In genomic region chr18:75658330-75658729, GRCh38 we compare ENCODE assay signal across 21 cellular contexts.
DNase-seq lines count a peak whose midpoint lies in the region; ATAC-seq, FAIRE-seq and TF ChIP-seq lines count a peak whose summit lies in the region.
"Had no signal": no experiment of that assay in that cellular context is flagged by ENCODE, and none has a peak within 500 bp of the region (broad histone marks: within the 10 kb centered on the region; RNA-seq: fewer than 3 reads in every experiment).

No MANE protein-coding gene starts in this region.

- TF ChIP-seq POLR2A in IMR-90 (IDR thresholded peaks at IDR 0.05; ENCODE audit: low read depth, low read length), result no peak
- no peak for TF ChIP-seq POLR2A in H1 (IDR thresholded peaks at IDR 0.05; ENCODE audit: control extremely low read depth in 1 of 2, low read depth in 2 of 2, low read length in 2 of 2)

- H3K18ac ChIP-seq in IMR-90 (ENCODE audit: low read depth, low read length) (no peak overlapping the region), H1 (ENCODE audit: extremely low read depth, low read length) (no peak overlapping the region)

- no peak overlapping the region for H2BK5ac ChIP-seq in IMR-90 (ENCODE audit: low read depth, low read length, poor library complexity, severe bottlenecking)
- no peak overlapping the region for H2BK5ac ChIP-seq in H1 (ENCODE audit: low read depth, low read length)

- POLR2A ChIA-PET in IMR-90 (lab: Charles Lee; ENCODE audit: unreplicated experiment) (no interaction called here), H1 (lab: Charles Lee; ENCODE audit: partially characterized antibody) (no interaction called here)

- dilution Hi-C loops in IMR-90 (cut with HindIII; ENCODE audit: low sequenced_read_pairs, unreplicated experiment), result no loop called here

- TF ChIP-seq CTCF in IMR-90 (conservative IDR thresholded peaks at IDR 0.05; ENCODE audit: low read depth, low read length), result no peak
- no peak for TF ChIP-seq CTCF in H1 (IDR thresholded peaks at IDR 0.05; ENCODE audit: control extremely low read depth in 1 of 3, insufficient read depth in 1 of 3, low read depth in 1 of 3, low read length in 3 of 3)

- H4K8ac ChIP-seq in IMR-90 (ENCODE audit: low read depth in 2 of 2, low read length in 2 of 2), result no peak overlapping the region
- no peak overlapping the region for H4K8ac ChIP-seq in H1 (ENCODE audit: extremely low read depth, insufficient read depth, low read length)

- H3K4me1 ChIP-seq in IMR-90 (ENCODE audit: control insufficient read depth, insufficient read depth, low read length) (no peaks in the 10 kb centered on the region), H1 (replicated peaks in 1 of 4; ENCODE audit: control insufficient read depth in 3 of 4, insufficient read depth in 4 of 4, low read length in 3 of 4) (peaks cover 0 to 9% (median 4%) of the 10 kb centered on the region in 4 experiments; a peak in 4 of 7 replicates)

- BruUV-seq in IMR-90 (replicated peaks; lab: Mats Ljungman, UMichigan), result no TSS peak

- ATAC-seq in IMR-90 (ENCODE audit: low read depth), result no peak
- ATAC-seq: GM12878, GM23338, PC-3, T-helper 17 cell had no signal

- H2AK9ac ChIP-seq in IMR-90 (replicated peaks; ENCODE audit: low read depth, low read length, poor library complexity), result no peak overlapping the region

- intact Hi-C loops in IMR-90 (cut with micrococcal nuclease), result no loop called here

- no peaks in the 10 kb centered on the region for H3K9me1 ChIP-seq in IMR-90 (ENCODE audit: insufficient read depth, low read length)

- H2BK15ac ChIP-seq in IMR-90 (ENCODE audit: low read depth, low read length) (no peak overlapping the region), H1 (ENCODE audit: low read length) (no peak overlapping the region)

- TF ChIP-seq RAD21 in IMR-90 (IDR thresholded peaks at IDR 0.05; ENCODE audit: low read length) (no peak), H1 (IDR thresholded peaks at IDR 0.05 in 1 of 2, conservative IDR thresholded peaks at IDR 0.05 in 1 of 2; ENCODE audit: low read depth in 2 of 2, low read length in 2 of 2) (no peak)

- H2BK20ac ChIP-seq in IMR-90 (ENCODE audit: low read depth, low read length) (no peak overlapping the region), H1 (ENCODE audit: low read length) (0 out of 2 replicates have a peak overlapping the region, but pooled peaks have one; percentile 66)

- H3K23me2 ChIP-seq in H1 (ENCODE audit: low read depth, low read length), result no peaks in the 10 kb centered on the region; the same call in 1 of the 2 replicates

- H3K4me3 ChIP-seq in IMR-90 (ENCODE audit: insufficient read depth, low read depth, low read length), result no peak overlapping the region
- no peak overlapping the region for H3K4me3 ChIP-seq in H1 (ENCODE audit: extremely low read depth in 1 of 4, insufficient read depth in 2 of 4, low read depth in 3 of 4, low read length in 4 of 4)
- H3K4me3 ChIP-seq: GM12878, GM23338 had no signal

- no peaks in the 10 kb centered on the region for H3K79me2 ChIP-seq in H1 (ENCODE audit: control insufficient read depth in 1 of 2, insufficient read depth in 2 of 2, low read length in 2 of 2)

- H3K27me3 ChIP-seq in IMR-90 (ENCODE audit: control insufficient read depth, insufficient read depth, low read length) (no peaks in the 10 kb centered on the region; the same call in none of the 2 replicates), H1 (replicated peaks in 1 of 4; ENCODE audit: control insufficient read depth in 3 of 4, extremely low read depth in 1 of 4, insufficient read depth in 3 of 4, low read length in 3 of 4) (no peaks in the 10 kb centered on the region)

- H3K9ac ChIP-seq in IMR-90 (ENCODE audit: low read depth, low read length) (no peak overlapping the region), H1 (replicated peaks in 1 of 4; ENCODE audit: extremely low read depth in 1 of 4, low read depth in 3 of 4, low read length in 3 of 4) (no peak overlapping the region)

- no peak overlapping the region for H2BK12ac ChIP-seq in H1 (ENCODE audit: low read depth, low read length)

- CTCF ChIA-PET in IMR-90 (lab: Yijun Ruan, JAX), result no interaction called here
- CTCF ChIA-PET in H1 (lab: Charles Lee; ENCODE audit: partially characterized antibody), result no interaction called here

- H3K27ac ChIP-seq in IMR-90 (ENCODE audit: insufficient read depth, low read length), result no peak overlapping the region
- no peak overlapping the region for H3K27ac ChIP-seq in H1 (ENCODE audit: low read depth, low read length)

- H4K20me1 ChIP-seq in IMR-90 (ENCODE audit: insufficient read depth, low read length), result no peaks in the 10 kb centered on the region
- no peaks in the 10 kb centered on the region for H4K20me1 ChIP-seq in H1 (replicated peaks in 1 of 2; ENCODE audit: control insufficient read depth in 1 of 2, insufficient read depth in 2 of 2, low read length in 2 of 2)

- FAIRE-seq in H1 (lab: Jason Lieb, UNC), result no peak
- FAIRE-seq: GM12878 had no signal

- H2AK5ac ChIP-seq in IMR-90 (ENCODE audit: low read depth, low read length), result no peak overlapping the region
- H2AK5ac ChIP-seq in H1 (ENCODE audit: low read depth, low read length), result no peak overlapping the region

- DNase-seq in AML-193 (lab: John Stamatoyannopoulos, UW) (peak; percentile 32 to 67), IMR-90 (no peak), NCI-H510A (lab: John Stamatoyannopoulos, UW) (peak; percentile 46), H1 (ENCODE audit: low read depth in 1 of 2, low spot score in 2 of 2) (no peak), middle frontal gyrus (ENCODE audit: extremely low spot score, low spot score) (no peak), putamen (ENCODE audit: low spot score) (no peak), NCI-H2029 (lab: John Stamatoyannopoulos, UW) (no peak)
- DNase-seq: 8988T; CD4-positive, CD25-positive, alpha-beta regulatory T cell; HCEC 1CT; KBM-7; NCI-H1694 treated with DMSO at 0.1 percent for 48 hours; NCI-H2107; NCI-H226; NCI-H524 treated with DMSO at 0.1 percent for 48 hours; PC-3; Right ventricle myocardium superior; SW 1271; T-helper 17 cell had no signal

- H3K36me3 ChIP-seq in IMR-90 (ENCODE audit: control insufficient read depth, insufficient read depth, low read length) (no peaks in the 10 kb centered on the region), H1 (ENCODE audit: control insufficient read depth in 2 of 4, insufficient read depth in 4 of 4, low read length in 3 of 4) (no peaks in the 10 kb centered on the region)

- no CpG with 5 or more reads among the region's 5 CpGs for WGBS in IMR-90 (ENCODE audit: extremely low coverage in 2 of 2, insufficient read length in 1 of 2), 2 experiments
- WGBS in H1 (ENCODE audit: extremely low coverage in 1 of 2, insufficient coverage in 1 of 2, insufficient read length in 1 of 2, insufficient replicate concordance in 2 of 2, low coverage in 1 of 2, low lambda C conversion rate in 2 of 2, missing lambda C conversion rate in 1 of 2), 2 experiments, result 100% methylated on average over 2 of the region's 5 CpGs; no CpG with 5 or more reads in 1 of the 2 experiments

- H3K23ac ChIP-seq in IMR-90 (ENCODE audit: low read depth, low read length), result no peak overlapping the region
- no peak overlapping the region for H3K23ac ChIP-seq in H1 (ENCODE audit: insufficient read length)

- H2BK120ac ChIP-seq in IMR-90 (ENCODE audit: low read depth, low read length), result no peak overlapping the region
- no peak overlapping the region for H2BK120ac ChIP-seq in H1 (replicated peaks; ENCODE audit: low read depth, low read length)

- H3K4me2 ChIP-seq in IMR-90 (ENCODE audit: low read depth, low read length) (no peak overlapping the region), H1 (ENCODE audit: insufficient read depth in 1 of 2, low read depth in 2 of 2, low read length in 2 of 2) (no peak overlapping the region)
- H3K4me2 ChIP-seq: GM23338 had no signal

- H3K4ac ChIP-seq in IMR-90 (ENCODE audit: low read depth, low read length) (no peak overlapping the region), H1 (replicated peaks; ENCODE audit: insufficient read length, low read depth, low read length) (no peak overlapping the region)

- H3K79me1 ChIP-seq in IMR-90 (ENCODE audit: low read depth in 1 of 2, low read length in 2 of 2) (no peaks in the 10 kb centered on the region), H1 (ENCODE audit: low read depth, low read length) (no peaks in the 10 kb centered on the region)

- H3K9me3 ChIP-seq in IMR-90 (ENCODE audit: control insufficient read depth, insufficient read depth, low read length), result 0 out of 2 replicates have a peak, but pooled peaks cover 2% of the 10 kb centered on the region
- H3K9me3 ChIP-seq in H1 (ENCODE audit: insufficient read depth in 2 of 2, low read depth in 1 of 2, low read length in 1 of 2), result peaks cover 0 to 5% of the 10 kb centered on the region in 2 experiments; a peak in 2 of 4 replicates

- no peak overlapping the region for H4K91ac ChIP-seq in IMR-90 (ENCODE audit: insufficient read depth, low read depth, low read length)
- H4K91ac ChIP-seq in H1 (replicated peaks; ENCODE audit: insufficient read length, low read length), result no peak overlapping the region

- no peak overlapping the region for H4K5ac ChIP-seq in IMR-90 (ENCODE audit: low read depth, low read length)
- no peak overlapping the region for H4K5ac ChIP-seq in H1 (ENCODE audit: insufficient read length, low read depth, low read length)

- no peak overlapping the region for H3K14ac ChIP-seq in IMR-90 (replicated peaks; ENCODE audit: low read depth, low read length)
- H3K14ac ChIP-seq in H1 (ENCODE audit: insufficient read length), result no peak overlapping the region

- H2AFZ ChIP-seq in IMR-90 (replicated peaks; ENCODE audit: low read length, poor library complexity) (peak overlapping the region; percentile 41), H1 (ENCODE audit: low read length) (no peak overlapping the region)
- H2AFZ ChIP-seq: GM23338 had no signal

- in situ Hi-C loops in IMR-90 (cut with MboI; ENCODE audit: low sequenced_read_pairs), result no loop called here

- H3K56ac ChIP-seq in IMR-90 (ENCODE audit: extremely low read depth, insufficient read depth, low read length) (no peak overlapping the region), H1 (replicated peaks; ENCODE audit: insufficient read length, low read depth, low read length) (no peak overlapping the region)

- TF ChIP-seq EP300 in H1 (IDR thresholded peaks at IDR 0.05; ENCODE audit: borderline replicate concordance in 1 of 2, low read depth in 2 of 2, low read length in 2 of 2), result no peak

TF ChIP-seq in IMR-90, 13 proteins besides CTCF, POLR2A, EP300 and RAD21 (continues in another document):
- TF ChIP-seq RFX5 (IDR thresholded peaks at IDR 0.05; ENCODE audit: low read depth, low read length), result no peak

TF ChIP-seq in H1, 55 proteins besides CTCF, POLR2A, EP300 and RAD21 (continues in another document):
- TF ChIP-seq POLR2AphosphoS5 (IDR thresholded peaks at IDR 0.05; ENCODE audit: low read depth, low read length) (no peak), CREB1 (IDR thresholded peaks at IDR 0.05) (no peak), SIN3A (conservative IDR thresholded peaks at IDR 0.05 in 1 of 2, IDR thresholded peaks at IDR 0.05 in 1 of 2; ENCODE audit: low read depth in 1 of 2, low read length in 2 of 2) (no peak), TAF1 (IDR thresholded peaks at IDR 0.05; ENCODE audit: low read depth, low read length) (no peak), HDAC6 (IDR thresholded peaks at IDR 0.05; ENCODE audit: low read depth, low read length) (no peak), RFX5 (IDR thresholded peaks at IDR 0.05; ENCODE audit: borderline replicate concordance, low read depth, low read length) (no peak), GABPA (IDR thresholded peaks at IDR 0.05; ENCODE audit: borderline replicate concordance, insufficient read depth, low read length) (no peak), BCL11A (IDR thresholded peaks at IDR 0.05; ENCODE audit: low read depth in 2 of 2, low read length in 2 of 2) (no peak)

Comparison
In these comparisons a context has a peak if more than half of its experiments do, and no peak if none do; other contexts are left out.
1. DNase-seq: peak in AML-193 (2 of 2) and NCI-H510A (single experiment); none in IMR-90 (single experiment), H1 (0 of 2), middle frontal gyrus (single experiment), putamen (single experiment) and NCI-H2029 (single experiment).